ENCODE assay signal across 7 cellular contexts in genomic region chr16:8572919-8573724, GRCh38.
DNase-seq lines count a peak whose midpoint lies in the region; ATAC-seq and TF ChIP-seq lines count a peak whose summit lies in the region.

No MANE protein-coding gene starts in this region.

- TF ChIP-seq CTCF in DOHH2 (IDR thresholded peaks at IDR 0.05; ENCODE audit: low read depth, low read length, poor library complexity, severe bottlenecking) (peak; percentile 45), WI38 (IDR thresholded peaks at IDR 0.05; ENCODE audit: low read depth, low read length) (peak; percentile 18; the same call in 1 of the 2 replicates)

- DNase-seq in HuH-7 (ENCODE audit: low spot score), result peak; percentile 42
- peak; percentile 1 for DNase-seq in kidney glomerular epithelial cell (lab: John Stamatoyannopoulos, UW)
- DNase-seq in NCI-H187 (lab: John Stamatoyannopoulos, UW), result no peak

- peaks cover 3% of the 10 kb centered on the region; the same call in 1 of the 2 replicates for H3K27me3 ChIP-seq in DOHH2 (ENCODE audit: control insufficient read depth, low read length)

- no peak overlapping the region for H3K4me2 ChIP-seq in DOHH2 (ENCODE audit: low read length)

- H3K36me3 ChIP-seq in DOHH2 (ENCODE audit: control insufficient read depth, low read length), result no peaks in the 10 kb centered on the region

- H4K20me1 ChIP-seq in DOHH2 (ENCODE audit: control insufficient read depth, insufficient read depth, low read depth, low read length), result no peaks in the 10 kb centered on the region

- H3K27ac ChIP-seq in DOHH2 (ENCODE audit: low read depth, low read length), result no peak overlapping the region

- no peak overlapping the region for H3K4me3 ChIP-seq in DOHH2 (ENCODE audit: low read length)
- no peak overlapping the region for H3K4me3 ChIP-seq in WI38 (ENCODE audit: low read depth, low read length)

- no peaks in the 10 kb centered on the region for H3K4me1 ChIP-seq in DOHH2 (ENCODE audit: control insufficient read depth, low read length)

- H3K9me2 ChIP-seq in DOHH2 (replicated peaks; ENCODE audit: control insufficient read depth, low read length), result no peaks in the 10 kb centered on the region

- H3F3A ChIP-seq in DOHH2 (ENCODE audit: control insufficient read depth, insufficient read depth), result no peaks in the 10 kb centered on the region

- ATAC-seq in HG03571 (IDR thresholded peaks at IDR 0.05; ENCODE audit: unreplicated experiment), result no peak
- no peak for ATAC-seq in GM19467 (IDR thresholded peaks at IDR 0.05; ENCODE audit: unreplicated experiment)

- H3K9me3 ChIP-seq in DOHH2 (ENCODE audit: control insufficient read depth, insufficient read depth, low read length), result no peaks in the 10 kb centered on the region

- H3K79me2 ChIP-seq in DOHH2 (ENCODE audit: control insufficient read depth, low read length), result no peaks in the 10 kb centered on the region

Comparison
In these comparisons a context has a peak if more than half of its experiments do, and no peak if none do; other contexts are left out.
1. DNase-seq: peak in HuH-7 (single experiment) and kidney glomerular epithelial cell (single experiment); none in NCI-H187 (0 of 2).